ENCODE assay signal across 8 cellular contexts in the genomic region with DNA sequence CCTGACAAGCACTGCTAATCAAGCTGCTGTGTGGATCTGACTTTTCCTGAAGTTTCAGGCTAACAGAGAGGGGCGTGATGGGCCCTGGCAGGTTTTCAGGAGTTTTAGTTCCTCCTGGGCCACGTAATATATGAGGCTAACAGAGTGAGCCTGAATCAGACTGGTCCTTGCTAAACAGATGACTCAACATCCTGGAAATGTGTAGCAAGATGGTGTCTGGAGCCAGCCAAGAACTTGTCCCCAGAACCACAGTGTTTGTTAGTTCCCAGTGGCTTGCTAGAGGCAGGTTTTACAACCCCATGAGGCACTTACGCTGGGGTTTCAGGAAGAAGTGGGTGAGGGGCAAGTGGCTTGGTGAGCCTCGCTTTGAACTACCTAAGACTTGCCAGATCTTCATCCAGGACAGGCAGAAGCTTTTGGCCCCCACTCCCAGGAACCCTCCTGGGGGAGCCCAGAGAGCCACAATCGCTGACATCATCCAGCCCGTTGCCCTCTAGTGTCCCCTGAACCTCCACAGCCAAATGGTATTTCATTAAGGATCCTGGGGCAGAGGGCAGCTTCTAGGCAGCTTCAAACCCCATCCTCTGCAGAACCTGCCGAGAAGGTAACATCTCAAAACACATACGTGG. TPM values are rescaled to one million over a fixed set of nuclear protein-coding genes. Genes with fewer than 3 reads are reported as not detected.
DNase-seq lines count a peak whose midpoint lies in the region; ATAC-seq and TF ChIP-seq lines count a peak whose summit lies in the region.

No MANE protein-coding gene starts in this region.

- no peaks in the 10 kb centered on the region for H3K27me3 Mint-ChIP-seq in T-helper 1 cell treated with Interleukin-12 subunit alpha and Interleukin-12 subunit beta and Interleukin-4 antibody, amounts not matched to agents 30 μg/mL and 1 μg/mL, for 36 hours (ENCODE audit: low read depth)
- peaks cover 26 to 46% of the 10 kb centered on the region in 2 donors for H3K27me3 Mint-ChIP-seq in CD8-positive, alpha-beta memory T cell

- peak overlapping the region; percentile 68 for H3K4me3 Mint-ChIP-seq in T-helper 1 cell treated with Interleukin-12 subunit alpha and Interleukin-12 subunit beta and Interleukin-4 antibody, amounts not matched to agents 30 μg/mL and 1 μg/mL, for 36 hours
- H3K4me3 Mint-ChIP-seq in CD8-positive, alpha-beta memory T cell, result no peak overlapping the region

- H3K36me3 ChIP-seq in CD8-positive, alpha-beta memory T cell (ENCODE audit: insufficient read depth, low read length), result no peaks in the 10 kb centered on the region

- no peaks in the 10 kb centered on the region for H3K36me3 Mint-ChIP-seq in T-helper 1 cell treated with Interleukin-12 subunit alpha and Interleukin-12 subunit beta and Interleukin-4 antibody, amounts not matched to agents 30 μg/mL and 1 μg/mL, for 36 hours (ENCODE audit: low read depth)
- H3K36me3 Mint-ChIP-seq in CD8-positive, alpha-beta memory T cell, result no peaks in the 10 kb centered on the region

- peak overlapping the region; percentile 38 for H3K4me3 ChIP-seq in fibroblast of pulmonary artery (replicated peaks; ENCODE audit: low read depth, low read length)
- H3K4me3 ChIP-seq in CD8-positive, alpha-beta memory T cell (ENCODE audit: low read length), result no peak overlapping the region

- peaks cover 29% of the 10 kb centered on the region for H3K4me1 Mint-ChIP-seq in T-helper 1 cell treated with Interleukin-12 subunit alpha and Interleukin-12 subunit beta and Interleukin-4 antibody, amounts not matched to agents 30 μg/mL and 1 μg/mL, for 36 hours (ENCODE audit: low read depth)
- no peaks in the 10 kb centered on the region for H3K4me1 Mint-ChIP-seq in CD8-positive, alpha-beta memory T cell

- no peaks in the 10 kb centered on the region for H3K4me1 ChIP-seq in CD8-positive, alpha-beta memory T cell (ENCODE audit: insufficient read depth, low read length)

- H3K27ac Mint-ChIP-seq in T-helper 1 cell treated with Interleukin-12 subunit alpha and Interleukin-12 subunit beta and Interleukin-4 antibody, amounts not matched to agents 30 μg/mL and 1 μg/mL, for 36 hours, result peak overlapping the region; percentile 87
- peak overlapping the region in 1 of 8 donors; percentile 38 for H3K27ac Mint-ChIP-seq in CD8-positive, alpha-beta memory T cell

- peak; percentile 35 for DNase-seq in stimulated activated CD4-positive, alpha-beta T cell treated with anti-CD3 and anti-CD28 coated beads, Interleukin-1b, Interleukin-23, amount 100 ng/mL, for 48 hours
- DNase-seq in stimulated activated CD4-positive, alpha-beta T cell treated with anti-CD3 and anti-CD28 coated beads, Interleukin-2, amount 100 ng/mL, for 48 hours, result no peak
- DNase-seq in fibroblast of pulmonary artery (ENCODE audit: low read depth) (peak; percentile 99), omental fat pad (ENCODE audit: low spot score) (peak; percentile 53), NCI-H2171 treated with DMSO at 0.1 percent for 48 hours (lab: John Stamatoyannopoulos, UW) (no peak)
- DNase-seq in CD8-positive, alpha-beta memory T cell, result no peak

- no peak overlapping the region for H3K27ac ChIP-seq in CD8-positive, alpha-beta memory T cell (ENCODE audit: low read depth, low read length)

- POLR2A ChIA-PET in CD8-positive, alpha-beta memory T cell (lab: Charles Lee), result no interaction called here

- H3K9me3 Mint-ChIP-seq in T-helper 1 cell treated with Interleukin-12 subunit alpha and Interleukin-12 subunit beta and Interleukin-4 antibody, amounts not matched to agents 30 μg/mL and 1 μg/mL, for 36 hours, result no peaks in the 10 kb centered on the region
- H3K9me3 Mint-ChIP-seq in CD8-positive, alpha-beta memory T cell, result no peaks in the 10 kb centered on the region

- CTCF ChIA-PET in CD8-positive, alpha-beta memory T cell (lab: Charles Lee), result interaction anchor here (2.6 kb wide), 1 partner anchor 90 kb away, joined by 9 read pairs; no protein-coding TSS in a partner anchor

- no peak for TF ChIP-seq CTCF in fibroblast of pulmonary artery (IDR thresholded peaks at IDR 0.05; ENCODE audit: low read length, missing control alignments)
- TF ChIP-seq CTCF in omental fat pad (IDR thresholded peaks at IDR 0.05), result no peak

- ATAC-seq in omental fat pad (ENCODE audit: low FRiP score), result peak; percentile 94
- ATAC-seq in HG03354 (IDR thresholded peaks at IDR 0.05; ENCODE audit: poor library complexity, severe bottlenecking, unreplicated experiment), result no peak

- H3K27me3 ChIP-seq in CD8-positive, alpha-beta memory T cell (ENCODE audit: insufficient read depth, low read length, poor library complexity, severe bottlenecking), result peaks cover 9% of the 10 kb centered on the region

- H3K9me3 ChIP-seq in CD8-positive, alpha-beta memory T cell (ENCODE audit: low read length), result no peaks in the 10 kb centered on the region

RNA-seq across cellular contexts. Expression of a gene that starts 15.9 kb away (rescaled TPM):
- under 1 TPM in 1 of 4 donors, not detected in 3; 0.93 TPM for total RNA-seq in omental fat pad
- total RNA-seq in CD8-positive, alpha-beta memory T cell, result not detected
- not detected for polyA plus RNA-seq in CD8-positive, alpha-beta memory T cell

RNA-seq across cellular contexts. Expression of a gene that starts 55.7 kb away (rescaled TPM):
- 10 to 100 TPM in 3 of 4 donors, 1 to 10 TPM in 1; 8.4 to 23.2 (median 16.5) TPM for total RNA-seq in omental fat pad
- total RNA-seq in CD8-positive, alpha-beta memory T cell, result 10 to 100 TPM; 31.8 to 32.6 TPM
- 17.8 TPM for polyA plus RNA-seq in CD8-positive, alpha-beta memory T cell

Comparison
In these comparisons a context has a peak if more than half of its experiments do, and no peak if none do; other contexts are left out.
1. DNase-seq: peak in stimulated activated CD4-positive, alpha-beta T cell treated with anti-CD3 and anti-CD28 coated beads, Interleukin-1b, Interleukin-23, amount 100 ng/mL, for 48 hours (single experiment), fibroblast of pulmonary artery (single experiment) and omental fat pad (single experiment); none in stimulated activated CD4-positive, alpha-beta T cell treated with anti-CD3 and anti-CD28 coated beads, Interleukin-2, amount 100 ng/mL, for 48 hours (0 of 2), NCI-H2171 treated with DMSO at 0.1 percent for 48 hours (single experiment) and CD8-positive, alpha-beta memory T cell (0 of 5).